ENCODE assay signal across 1 cellular context in the genomic region with DNA sequence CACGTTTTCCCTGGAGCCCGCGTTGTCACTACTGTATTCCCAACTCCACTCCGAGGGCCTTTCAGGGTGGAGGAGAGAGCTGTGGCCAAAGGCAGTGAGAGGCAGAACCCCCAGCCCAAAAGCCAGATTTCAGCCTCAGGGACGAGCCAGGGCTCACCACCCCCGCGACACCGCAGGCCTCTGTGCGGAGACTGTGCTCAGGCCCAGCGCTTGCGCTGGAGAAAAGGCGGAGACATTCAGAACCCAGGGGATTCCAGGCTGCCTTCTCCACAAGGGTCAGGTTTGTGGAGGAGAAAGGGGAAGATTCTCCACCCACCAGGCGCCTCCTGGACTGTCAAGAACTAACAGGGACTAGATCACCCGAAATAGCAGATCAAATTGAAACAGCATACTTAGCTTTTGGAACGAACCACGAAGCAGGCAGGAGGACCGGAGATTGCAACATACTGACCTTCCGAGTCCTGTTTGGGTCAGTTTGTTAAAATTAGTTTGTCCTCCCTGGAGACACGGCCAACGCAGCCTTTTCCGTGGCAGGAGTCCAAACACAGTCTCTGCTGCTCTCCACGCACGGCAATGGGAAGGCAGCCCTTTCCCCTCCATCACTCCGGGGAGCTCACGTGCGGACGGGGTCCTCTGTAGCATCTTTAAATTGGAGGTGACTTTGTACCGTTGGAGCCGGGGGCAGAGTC.
TF ChIP-seq lines count a peak whose summit lies in the region.

No MANE protein-coding gene starts in this region.

TF ChIP-seq in IMR-90, 13 proteins besides CTCF, POLR2A, EP300 and RAD21:
- TF ChIP-seq MAFK (IDR thresholded peaks at IDR 0.05; ENCODE audit: low read depth, low read length) (no peak), MAZ (IDR thresholded peaks at IDR 0.05; ENCODE audit: borderline replicate concordance, low read depth, low read length) (no peak), BHLHE40 (IDR thresholded peaks at IDR 0.05; ENCODE audit: low read depth, low read length) (no peak), CEBPB (IDR thresholded peaks at IDR 0.05; ENCODE audit: low read depth, low read length) (peak; percentile 47), RCOR1 (IDR thresholded peaks at IDR 0.05; ENCODE audit: insufficient replicate concordance, low read length) (no peak), RFX5 (IDR thresholded peaks at IDR 0.05; ENCODE audit: low read depth, low read length) (no peak)
